In the genomic region with DNA sequence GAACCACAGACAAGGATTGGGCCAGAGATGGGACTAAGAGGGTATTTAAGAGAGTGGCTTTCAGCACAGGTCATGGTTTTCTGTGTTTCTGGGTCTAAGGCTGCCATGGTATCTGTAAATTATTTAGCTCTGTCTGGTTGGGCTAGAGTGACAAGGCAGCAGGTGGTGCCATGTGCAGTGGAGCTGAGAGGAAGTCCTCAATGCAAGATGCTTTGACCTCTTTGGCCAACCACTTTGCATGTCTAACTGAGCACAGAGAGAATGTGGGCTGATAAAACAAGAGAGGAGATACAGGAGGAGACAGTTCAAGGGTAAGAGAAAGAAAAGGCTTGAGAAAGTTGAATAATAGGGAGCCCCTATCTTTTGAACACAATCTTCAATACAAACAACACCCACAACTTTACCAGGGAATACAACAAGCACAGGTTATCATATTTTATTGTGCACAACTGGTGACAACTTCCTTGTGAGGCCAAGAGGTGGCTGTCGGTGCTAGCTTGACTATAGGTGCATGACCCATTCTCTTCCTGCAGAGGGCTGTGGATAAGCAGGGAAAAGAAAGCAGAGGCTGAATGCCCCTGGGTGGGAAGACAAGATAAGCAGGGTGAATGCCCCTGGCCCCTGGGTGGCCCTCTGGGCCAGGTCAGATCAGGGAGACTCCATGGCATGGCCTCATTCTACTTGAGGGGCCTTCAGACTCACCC, we compare ENCODE assay signal across 10 cellular contexts. TPM values are rescaled to one million over a fixed set of nuclear protein-coding genes. Genes with fewer than 3 reads are reported as not detected.
DNase-seq lines count a peak whose midpoint lies in the region; ATAC-seq, FAIRE-seq and TF ChIP-seq lines count a peak whose summit lies in the region.
"Had no signal": no experiment of that assay in that cellular context is flagged by ENCODE, and none has a peak within 500 bp of the region (broad histone marks: within the 10 kb centered on the region; RNA-seq: fewer than 3 reads in every experiment).

No MANE protein-coding gene starts in this region.

- DNase-seq in HCT116 (ENCODE audit: low read depth, low spot score) (no peak), HuH-7 (ENCODE audit: low spot score) (peak; percentile 35), keratinocyte (ENCODE audit: low read depth, low spot score) (no peak), thyroid gland (no peak)
- no peak for DNase-seq in stimulated activated effector memory CD8-positive, alpha-beta T cell treated with anti-CD3 and anti-CD28 coated beads, Interleukin-12 subunit alpha, Interleukin-12 subunit beta, amount 100 ng/mL, for 72 hours (ENCODE audit: low spot score in 2 of 2)
- no peak for DNase-seq in effector memory CD4-positive, alpha-beta T cell
- DNase-seq: NCI-H2029; stimulated activated CD4-positive, alpha-beta T cell treated with anti-CD3 and anti-CD28 coated beads, Interleukin-4, amount 100 ng/mL, for 1 hour had no signal

- H3K4me1 Mint-ChIP-seq in stimulated activated effector memory CD8-positive, alpha-beta T cell treated with anti-CD3 and anti-CD28 coated beads, Interleukin-12 subunit alpha, Interleukin-12 subunit beta, amount 100 ng/mL, for 72 hours = peaks cover 6% of the 10 kb centered on the region

- H3K36me3 Mint-ChIP-seq in stimulated activated effector memory CD8-positive, alpha-beta T cell treated with anti-CD3 and anti-CD28 coated beads, Interleukin-12 subunit alpha, Interleukin-12 subunit beta, amount 100 ng/mL, for 72 hours = peaks cover 9% of the 10 kb centered on the region

- H3K27ac ChIP-seq in HCT116 (ENCODE audit: low read depth, low read length) (no peak overlapping the region), keratinocyte (ENCODE audit: control insufficient read depth, insufficient read depth, low read length) (no peak overlapping the region), thyroid gland (no peak overlapping the region), gastroesophageal sphincter (no peak overlapping the region)
- H3K27ac ChIP-seq in effector memory CD4-positive, alpha-beta T cell (ENCODE audit: insufficient read depth, low read length, poor library complexity, severe bottlenecking) = no peak overlapping the region

- 33 to 62% methylated on average over 1 of the region's 1 CpG for WGBS in thyroid gland, 2 donors
- 36 to 71% methylated on average over 1 of the region's 1 CpG for WGBS in gastroesophageal sphincter (ENCODE audit: low coverage in 1 of 2), 2 donors

- no peak for TF ChIP-seq EP300 in gastroesophageal sphincter (IDR thresholded peaks at IDR 0.05)

- POLR2A ChIA-PET in HCT116 (lab: Charles Lee) = no interaction called here

- peak; percentile 45 to 80 (median 47); a peak in 5 of 6 replicates for TF ChIP-seq CTCF in HCT116 (IDR thresholded peaks at IDR 0.05 in 2 of 3, conservative IDR thresholded peaks at IDR 0.05 in 1 of 3; ENCODE audit: borderline replicate concordance in 1 of 3, insufficient read depth in 1 of 3, low read depth in 2 of 3, low read length in 2 of 3)
- peak in 2 of 3 experiments; percentile 23 to 25 for TF ChIP-seq CTCF in keratinocyte (optimal IDR thresholded peaks at IDR 0.05 in 1 of 3, IDR thresholded peaks at IDR 0.05 in 1 of 3, conservative IDR thresholded peaks at IDR 0.05 in 1 of 3; ENCODE audit: extremely low read depth in 1 of 3, insufficient read depth in 2 of 3, low read length in 3 of 3)
- peak in 1 of 6 experiments; percentile 8 for TF ChIP-seq CTCF in thyroid gland (IDR thresholded peaks at IDR 0.05)
- no peak for TF ChIP-seq CTCF in gastroesophageal sphincter (IDR thresholded peaks at IDR 0.05)

- H3K36me3 ChIP-seq in HCT116 (ENCODE audit: control insufficient read depth in 1 of 2, insufficient read depth in 2 of 2, low read length in 2 of 2) = no peaks in the 10 kb centered on the region
- peaks cover 0 to 3% of the 10 kb centered on the region in 2 experiments for H3K36me3 ChIP-seq in keratinocyte (ENCODE audit: control insufficient read depth in 2 of 2, extremely low read depth in 1 of 2, insufficient read depth in 2 of 2, low read length in 2 of 2)
- H3K36me3 ChIP-seq in thyroid gland = no peaks in the 10 kb centered on the region
- no peaks in the 10 kb centered on the region for H3K36me3 ChIP-seq in effector memory CD4-positive, alpha-beta T cell (ENCODE audit: control insufficient read depth, insufficient read depth, low read length)
- H3K36me3 ChIP-seq in gastroesophageal sphincter = peaks cover 0 to 80% of the 10 kb centered on the region in 2 donors

- H3K9me2 ChIP-seq in HCT116 (ENCODE audit: insufficient read depth) = no peaks in the 10 kb centered on the region

- no peak overlapping the region for H3K4me2 ChIP-seq in HCT116 (ENCODE audit: low read length)
- no peak overlapping the region for H3K4me2 ChIP-seq in keratinocyte (ENCODE audit: control insufficient read depth, extremely low read depth, insufficient read depth, low read depth, low read length)

- CTCF ChIA-PET in HCT116 (lab: Charles Lee) = no interaction called here

- intact Hi-C loops in HCT116 (cut with micrococcal nuclease) (no loop called here), thyroid gland (cut with DNase I) (no loop called here)

- no peak overlapping the region for H3K9ac ChIP-seq in HCT116 (ENCODE audit: low read length)
- H3K9ac ChIP-seq in keratinocyte (ENCODE audit: control insufficient read depth, extremely low read depth, insufficient read depth, low read length) = no peak overlapping the region

- peak; percentile 63 for TF ChIP-seq RAD21 in HCT116 (IDR thresholded peaks at IDR 0.05; ENCODE audit: low read depth)

- H3K9me3 Mint-ChIP-seq in stimulated activated effector memory CD8-positive, alpha-beta T cell treated with anti-CD3 and anti-CD28 coated beads, Interleukin-12 subunit alpha, Interleukin-12 subunit beta, amount 100 ng/mL, for 72 hours = peaks cover 2% of the 10 kb centered on the region

- no peak overlapping the region for H3K27ac Mint-ChIP-seq in stimulated activated effector memory CD8-positive, alpha-beta T cell treated with anti-CD3 and anti-CD28 coated beads, Interleukin-12 subunit alpha, Interleukin-12 subunit beta, amount 100 ng/mL, for 72 hours

- H3K4me3 ChIP-seq in HCT116 (replicated peaks in 1 of 2; ENCODE audit: low read depth in 1 of 2, low read length in 2 of 2) = no peak overlapping the region
- no peak overlapping the region for H3K4me3 ChIP-seq in keratinocyte (ENCODE audit: control insufficient read depth in 2 of 3, extremely low read depth in 1 of 3, insufficient read depth in 2 of 3, low read depth in 1 of 3, low read length in 3 of 3)
- H3K4me3 ChIP-seq in thyroid gland (replicated peaks in 1 of 3) = no peak overlapping the region
- H3K4me3 ChIP-seq in effector memory CD4-positive, alpha-beta T cell (ENCODE audit: insufficient read depth, low read depth, low read length, poor library complexity, severe bottlenecking) = no peak overlapping the region
- no peak overlapping the region for H3K4me3 ChIP-seq in gastroesophageal sphincter

- no peaks in the 10 kb centered on the region for H3K79me2 ChIP-seq in HCT116 (ENCODE audit: insufficient read depth, low read length)
- H3K79me2 ChIP-seq in keratinocyte (ENCODE audit: control insufficient read depth, insufficient read depth, low read length) = no peaks in the 10 kb centered on the region

- H2AFZ ChIP-seq in HCT116 (ENCODE audit: low read depth, low read length, poor library complexity, severe bottlenecking) = no peak overlapping the region
- no peak overlapping the region for H2AFZ ChIP-seq in keratinocyte (ENCODE audit: control insufficient read depth, low read length)

- dilution Hi-C loops in keratinocyte (cut with MboI; ENCODE audit: extremely low pct_ligation_motif_present, low sequenced_read_pairs) = no loop called here

- RAD21 ChIA-PET in HCT116 (lab: Charles Lee; ENCODE audit: low non-redundant PET in 1 of 2, low total read pairs in 2 of 2, uncharacterized antibody in 2 of 2, unreplicated experiment in 2 of 2) = no interaction called here

- H3K4me1 ChIP-seq in HCT116 (ENCODE audit: control insufficient read depth in 1 of 2, insufficient read depth in 2 of 2, low read length in 2 of 2) = no peaks in the 10 kb centered on the region; a peak in 2 of 4 replicates
- H3K4me1 ChIP-seq in keratinocyte (ENCODE audit: control insufficient read depth, extremely low read depth, insufficient read depth, low read length) = no peaks in the 10 kb centered on the region
- no peaks in the 10 kb centered on the region for H3K4me1 ChIP-seq in thyroid gland
- no peaks in the 10 kb centered on the region for H3K4me1 ChIP-seq in effector memory CD4-positive, alpha-beta T cell (ENCODE audit: control insufficient read depth, insufficient read depth, low read length, poor library complexity, severe bottlenecking)
- no peaks in the 10 kb centered on the region for H3K4me1 ChIP-seq in gastroesophageal sphincter

- no peaks in the 10 kb centered on the region for H3K9me1 ChIP-seq in keratinocyte (ENCODE audit: control insufficient read depth, extremely low read depth, insufficient read depth, low read length)

- H3K27me3 ChIP-seq in HCT116 (ENCODE audit: insufficient read depth, low read length) = no peaks in the 10 kb centered on the region
- H3K27me3 ChIP-seq in keratinocyte (ENCODE audit: control insufficient read depth, extremely low read depth, insufficient read depth, low read length) = no peaks in the 10 kb centered on the region
- no peaks in the 10 kb centered on the region for H3K27me3 ChIP-seq in thyroid gland
- H3K27me3 ChIP-seq in effector memory CD4-positive, alpha-beta T cell (replicated peaks; ENCODE audit: control insufficient read depth, insufficient read depth, low read length, poor library complexity, severe bottlenecking) = no peaks in the 10 kb centered on the region
- no peaks in the 10 kb centered on the region for H3K27me3 ChIP-seq in gastroesophageal sphincter

- FAIRE-seq in keratinocyte (lab: Jason Lieb, UNC) = no peak

- no TSS peak for BruUV-seq in HCT116 (replicated peaks; lab: Mats Ljungman, UMichigan)

- no peaks in the 10 kb centered on the region for H4K20me1 ChIP-seq in HCT116 (ENCODE audit: insufficient read depth)
- H4K20me1 ChIP-seq in keratinocyte (ENCODE audit: control insufficient read depth, extremely low read depth, insufficient read depth, low read length) = no peaks in the 10 kb centered on the region

- TF ChIP-seq POLR2A in HCT116 (IDR thresholded peaks at IDR 0.05; ENCODE audit: borderline replicate concordance, extremely low read depth, insufficient read depth, insufficient read length) = no peak
- TF ChIP-seq POLR2A in thyroid gland (IDR thresholded peaks at IDR 0.05) = no peak
- TF ChIP-seq POLR2A in gastroesophageal sphincter (IDR thresholded peaks at IDR 0.05) = no peak

- H3K4me3 Mint-ChIP-seq in stimulated activated effector memory CD8-positive, alpha-beta T cell treated with anti-CD3 and anti-CD28 coated beads, Interleukin-12 subunit alpha, Interleukin-12 subunit beta, amount 100 ng/mL, for 72 hours = no peak overlapping the region

- no peaks in the 10 kb centered on the region for H3K9me3 ChIP-seq in HCT116 (ENCODE audit: control insufficient read depth in 1 of 2, insufficient read depth in 1 of 2, low read depth in 1 of 2, low read length in 2 of 2)
- H3K9me3 ChIP-seq in keratinocyte (ENCODE audit: control insufficient read depth, low read depth, low read length) = no peaks in the 10 kb centered on the region
- no peaks in the 10 kb centered on the region for H3K9me3 ChIP-seq in thyroid gland
- no peaks in the 10 kb centered on the region for H3K9me3 ChIP-seq in effector memory CD4-positive, alpha-beta T cell (ENCODE audit: control insufficient read depth, low read length)
- no peaks in the 10 kb centered on the region for H3K9me3 ChIP-seq in gastroesophageal sphincter

- peak; percentile 88 for ATAC-seq in GM18867 (IDR thresholded peaks at IDR 0.05; ENCODE audit: unreplicated experiment)
- ATAC-seq in HCT116 = peak; percentile 92
- ATAC-seq in stimulated activated effector memory CD8-positive, alpha-beta T cell treated with anti-CD3 and anti-CD28 coated beads, Interleukin-12 subunit alpha, Interleukin-12 subunit beta, amount 100 ng/mL, for 72 hours = no peak
- no peak for ATAC-seq in gastroesophageal sphincter

RNA-seq across cellular contexts. Expression of gene FLACC1, which starts 12.3 kb away (rescaled TPM):
- 0.74 TPM for total RNA-seq in HCT116 (2021; ENCODE audit: unreplicated experiment)
- polyA plus RNA-seq in HCT116 (2012) = 0.14 TPM in 1 of 2 replicates, not detected in the other
- 0.12 to 0.43 TPM (median 0.35 TPM) in 3 replicates for polyA plus RNA-seq in keratinocyte
- polyA plus RNA-seq in keratinocyte (2011; ENCODE audit: low read depth) = 1.3 TPM
- 0.28 TPM in 1 of 2 replicates, not detected in the other for polyA plus RNA-seq in keratinocyte (2011; cell fraction: cytosol; rRNA removed)
- polyA plus RNA-seq in keratinocyte (2011; cell fraction: nucleus; rRNA removed) = 0.69 and 1.7 TPM in 2 replicates
- 0.18 TPM in 1 of 2 replicates, not detected in the other for polyA plus RNA-seq in keratinocyte (2012; ENCODE audit: low replicate concordance)
- 0.46 to 1.1 TPM in 2 of 3 replicates, not detected in the other for polyA minus RNA-seq in keratinocyte
- not detected for polyA minus RNA-seq in keratinocyte (2011; cell fraction: cytosol; rRNA and poly(A)+ RNA removed)
- polyA minus RNA-seq in keratinocyte (2011; cell fraction: nucleus; rRNA and poly(A)+ RNA removed) = 1.3 and 1.5 TPM in 2 replicates
- total RNA-seq in thyroid gland = 1 to 10 TPM; 2.3 to 5.0 (median 3.4) TPM
- 1 to 10 TPM; 1.1 to 3.8 (median 3.2) TPM for total RNA-seq in gastroesophageal sphincter

Comparison
In these comparisons a context has a peak if more than half of its experiments do, and no peak if none do; other contexts are left out.
1. ATAC-seq: peak in GM18867 (single experiment) and HCT116 (single experiment); none in stimulated activated effector memory CD8-positive, alpha-beta T cell treated with anti-CD3 and anti-CD28 coated beads, Interleukin-12 subunit alpha, Interleukin-12 subunit beta, amount 100 ng/mL, for 72 hours (single experiment) and gastroesophageal sphincter (single experiment).
2. CTCF ChIP-seq: peak in HCT116 (3 of 3) and keratinocyte (2 of 3); none in gastroesophageal sphincter (0 of 4).